33 cellular contexts compared by ENCODE assay signal in genomic region chr11:87405356-87405755, GRCh38.
"Had no signal": no experiment of that assay in that cellular context is flagged by ENCODE, and none has a peak within 500 bp of the region (broad histone marks: within the 10 kb centered on the region; RNA-seq: fewer than 3 reads in every experiment).

No MANE protein-coding gene starts in this region.

- H3K9me3 ChIP-seq: adrenal gland, body of pancreas, breast epithelium had no signal

- H3K36me3 ChIP-seq: adrenal gland, brain microvascular endothelial cell, breast epithelium had no signal

- H3K27me3 ChIP-seq: adrenal gland, body of pancreas, brain microvascular endothelial cell, breast epithelium had no signal

- FAIRE-seq: astrocyte, TTC549 had no signal

- DNase-seq: activated B cell treated with CpG ODN at 0.5 μM for 24 hours; activated CD4-positive, alpha-beta memory T cell treated with anti-CD3 and anti-CD28 coated beads for 36 hours; activated CD4-positive, alpha-beta T cell treated with anti-CD3 and anti-CD28 coated beads for 4 hours; activated CD4-positive, alpha-beta T cell treated with anti-CD3 and anti-CD28 coated beads, Interleukin-2, amount 10 ng/mL, durations not matched to agents 24 days and 14 days; activated CD4-positive, alpha-beta T cell treated with anti-CD3 and anti-CD28 coated beads, Interleukin-2, amount 50 U/mL, for 1 hour; activated CD4-positive, alpha-beta T cell treated with anti-CD3 and anti-CD28 coated beads, Interleukin-2, amount 50 U/mL, for 4 hours; activated CD4-positive, CD25-positive, alpha-beta regulatory T cell treated with anti-CD3 and anti-CD28 coated beads, Interleukin-2, amount 50 U/mL, for 72 hours; activated CD8-positive, alpha-beta memory T cell treated with anti-CD3 and anti-CD28 coated beads, Interleukin-2, amount 50 U/mL, for 4 hours; activated CD8-positive, alpha-beta T cell treated with anti-CD3 and anti-CD28 coated beads for 36 hours; activated effector memory CD4-positive, alpha-beta T cell treated with anti-CD3 and anti-CD28 coated beads, Interleukin-2, amount 50 U/mL, for 16 hours; activated gamma-delta T cell treated with Interleukin-2 at 50 U/mL for 16 hours; activated naive CD4-positive, alpha-beta T cell; activated naive CD4-positive, alpha-beta T cell treated with anti-CD3 and anti-CD28 coated beads for 36 hours; activated naive CD4-positive, alpha-beta T cell treated with anti-CD3 and anti-CD28 coated beads, Interleukin-2, amount 50 U/mL, for 16 hours; activated naive CD8-positive, alpha-beta T cell treated with anti-CD3 and anti-CD28 coated beads for 36 hours; activated T-cell treated with anti-CD3 and anti-CD28 coated beads for 4 hours; activated T-cell treated with anti-CD3 and anti-CD28 coated beads, Interleukin-2, amount 50 U/mL, for 1 hour; activated T-cell treated with anti-CD3 and anti-CD28 coated beads, Interleukin-2, amount 50 U/mL, for 4 hours; activated T-cell treated with anti-CD3 and anti-CD28 coated beads, Interleukin-2, amount 50 U/mL, for 72 hours; adrenal gland; amygdala; anterior cingulate cortex; body of pancreas; brain microvascular endothelial cell; caudate nucleus; SW 1271; T-helper 1 cell; T-helper 2 cell; T-helper 9 cell had no signal

- H3K27ac ChIP-seq: adrenal gland, body of pancreas, brain microvascular endothelial cell, breast epithelium, VCaP had no signal

- H3K4me3 ChIP-seq: adrenal gland, body of pancreas, breast epithelium had no signal

- H3K4me1 ChIP-seq: adrenal gland, body of pancreas, breast epithelium had no signal
